In genomic region chr13:46731535-46731934, GRCh38 we compare ENCODE assay signal across 11 cellular contexts.
"Had no signal": no experiment of that assay in that cellular context is flagged by ENCODE, and none has a peak within 500 bp of the region (broad histone marks: within the 10 kb centered on the region; RNA-seq: fewer than 3 reads in every experiment).

No MANE protein-coding gene starts in this region.

- ATAC-seq: GM23338, HepG2 had no signal

- H3K27ac ChIP-seq: HL-60, KMS-11 had no signal

- H3K27me3 Mint-ChIP-seq: IgD-negative memory B cell had no signal

- H3K36me3 Mint-ChIP-seq: IgD-negative memory B cell had no signal

- H3K27ac Mint-ChIP-seq: GM23338, H9, IgD-negative memory B cell had no signal

- FAIRE-seq: H1, H54, HepG2 had no signal

- H3K4me3 ChIP-seq: GM23338 had no signal

- DNase-seq: H9, HCEC 1CT, Karpas-422, KBM-7 had no signal

- H3K9me3 Mint-ChIP-seq: GM23338, H9, IgD-negative memory B cell had no signal

- H3K4me3 Mint-ChIP-seq: GM23338, H9, IgD-negative memory B cell had no signal

- H3K4me1 Mint-ChIP-seq: GM23338, H9, IgD-negative memory B cell had no signal
